ENCODE assay signal across 14 cellular contexts in genomic region chr6:33017694-33018353, GRCh38. TPM values are rescaled to one million over a fixed set of nuclear protein-coding genes. Genes with fewer than 3 reads are reported as not detected.
DNase-seq lines count a peak whose midpoint lies in the region; ATAC-seq and TF ChIP-seq lines count a peak whose summit lies in the region.
"Had no signal": no experiment of that assay in that cellular context is flagged by ENCODE, and none has a peak within 500 bp of the region (broad histone marks: within the 10 kb centered on the region; RNA-seq: fewer than 3 reads in every experiment).

No MANE protein-coding gene starts in this region.

- ATAC-seq in central memory CD8-positive, alpha-beta T cell (replicated peaks; ENCODE audit: extremely low read depth, poor library complexity, severe bottlenecking): no peak
- ATAC-seq in GM21390 (IDR thresholded peaks at IDR 0.05; ENCODE audit: unreplicated experiment): no peak
- ATAC-seq: sciatic nerve had no signal

- H3K4me3 ChIP-seq in BLaER1 treated with 17β-estradiol and CSF1 and Interleukin-3, amounts not matched to agents 10 nM and 100 nM: no peak overlapping the region
- no peak overlapping the region for H3K4me3 ChIP-seq in parathyroid adenoma (ENCODE audit: low read depth, low read length)

- DNase-seq in GM13977 (ENCODE audit: low spot score) (peak; percentile 9), NCI-H187 treated with DMSO at 0.1 percent for 48 hours (lab: John Stamatoyannopoulos, UW) (no peak), Calu3 (no peak), HuH-7.5 (ENCODE audit: low spot score) (no peak)
- DNase-seq in central memory CD8-positive, alpha-beta T cell (ENCODE audit: low spot score in 2 of 2): no peak
- DNase-seq: activated CD4-positive, alpha-beta T cell treated with anti-CD3 and anti-CD28 coated beads for 4 hours; endodermal cell; NCI-H446; SHP77 treated with DMSO at 0.1 percent for 48 hours had no signal

- CTCF ChIA-PET in Calu3 (lab: Charles Lee): interaction anchor here (1.5 to 2.3 kb wide), 5 partner anchors 58 to 155 kb away, joined by 3 to 8 read pairs (median 5); partner anchors contain the start of gene HLA-DPB1

- no peaks in the 10 kb centered on the region for H3K36me3 ChIP-seq in BLaER1 treated with 17β-estradiol and CSF1 and Interleukin-3, amounts not matched to agents 10 nM and 100 nM
- no peaks in the 10 kb centered on the region for H3K36me3 ChIP-seq in parathyroid adenoma (ENCODE audit: control insufficient read depth, insufficient read depth, low read length)

- no peaks in the 10 kb centered on the region for H3K27me3 ChIP-seq in BLaER1 treated with 17β-estradiol and CSF1 and Interleukin-3, amounts not matched to agents 10 nM and 100 nM
- no peaks in the 10 kb centered on the region for H3K27me3 ChIP-seq in parathyroid adenoma (ENCODE audit: control insufficient read depth, insufficient read depth, low read length)

- H3K27ac Mint-ChIP-seq in central memory CD8-positive, alpha-beta T cell (ENCODE audit: low read depth): peak overlapping the region; percentile 76
- H3K27ac Mint-ChIP-seq in Calu3 (ENCODE audit: unreplicated experiment): no peak overlapping the region
- H3K27ac Mint-ChIP-seq: endodermal cell had no signal

- no peaks in the 10 kb centered on the region for H4K20me1 ChIP-seq in BLaER1 treated with 17β-estradiol and CSF1 and Interleukin-3, amounts not matched to agents 10 nM and 100 nM

- intact Hi-C loops in Calu3 (cut with micrococcal nuclease; ENCODE audit: unreplicated experiment): no loop called here

- TF ChIP-seq CTCF in GM13977 (IDR thresholded peaks at IDR 0.05; ENCODE audit: extremely low read depth, insufficient read depth, missing control alignments) (no peak), parathyroid adenoma (IDR thresholded peaks at IDR 0.05) (no peak), Calu3 (IDR thresholded peaks at IDR 0.05; ENCODE audit: unreplicated experiment) (no peak)

- H3K79me2 ChIP-seq in parathyroid adenoma: no peaks in the 10 kb centered on the region

- H3K27me3 Mint-ChIP-seq in central memory CD8-positive, alpha-beta T cell: no peaks in the 10 kb centered on the region
- H3K27me3 Mint-ChIP-seq in Calu3 (ENCODE audit: unreplicated experiment): peaks cover 42% of the 10 kb centered on the region

- in situ Hi-C loops in GM13977 (cut with MboI; ENCODE audit: low pct_unique_long_range_greater_than_20kb, low sequenced_read_pairs, unreplicated experiment): no loop called here

- peaks cover 33% of the 10 kb centered on the region for H3K4me1 Mint-ChIP-seq in central memory CD8-positive, alpha-beta T cell
- peaks cover 37% of the 10 kb centered on the region for H3K4me1 Mint-ChIP-seq in Calu3 (ENCODE audit: low read depth, unreplicated experiment)

- peak overlapping the region; percentile 5 to 82 (median 72); a peak in 18 of 22 replicates for H3K27ac ChIP-seq in BLaER1 treated with 17β-estradiol and CSF1 and Interleukin-3, amounts not matched to agents 10 nM and 100 nM
- H3K27ac ChIP-seq in parathyroid adenoma: peak overlapping the region; percentile 70

- no peak overlapping the region for H2AFZ ChIP-seq in parathyroid adenoma

- peak overlapping the region; percentile 77 to 89 (median 83) for H3K4me2 ChIP-seq in BLaER1 treated with 17β-estradiol and CSF1 and Interleukin-3, amounts not matched to agents 10 nM and 100 nM
- no peak overlapping the region for H3K4me2 ChIP-seq in parathyroid adenoma (ENCODE audit: low read length)

- H3K9me3 Mint-ChIP-seq in central memory CD8-positive, alpha-beta T cell: no peaks in the 10 kb centered on the region
- no peaks in the 10 kb centered on the region for H3K9me3 Mint-ChIP-seq in Calu3 (ENCODE audit: low read depth, unreplicated experiment)
- H3K9me3 Mint-ChIP-seq: endodermal cell had no signal

- H3K36me3 Mint-ChIP-seq in central memory CD8-positive, alpha-beta T cell (ENCODE audit: insufficient read depth): no peaks in the 10 kb centered on the region
- no peaks in the 10 kb centered on the region for H3K36me3 Mint-ChIP-seq in Calu3 (ENCODE audit: insufficient read depth, unreplicated experiment)

- no TSS peak for BruUV-seq in Calu3 (replicated peaks; lab: Mats Ljungman, UMichigan)

- peaks cover 46 to 60% (median 52%) of the 10 kb centered on the region in 10 experiments for H3K4me1 ChIP-seq in BLaER1 treated with 17β-estradiol and CSF1 and Interleukin-3, amounts not matched to agents 10 nM and 100 nM
- no peaks in the 10 kb centered on the region for H3K4me1 ChIP-seq in parathyroid adenoma

- H3K4me3 Mint-ChIP-seq in central memory CD8-positive, alpha-beta T cell: peak overlapping the region; percentile 63
- no peak overlapping the region for H3K4me3 Mint-ChIP-seq in Calu3 (ENCODE audit: low read depth, unreplicated experiment)
- H3K4me3 Mint-ChIP-seq: endodermal cell had no signal

- no peaks in the 10 kb centered on the region for H3K9me3 ChIP-seq in BLaER1 treated with 17β-estradiol and CSF1 and Interleukin-3, amounts not matched to agents 10 nM and 100 nM (replicated peaks in 1 of 11)
- no peaks in the 10 kb centered on the region for H3K9me3 ChIP-seq in parathyroid adenoma (ENCODE audit: control insufficient read depth, low read length)

- H3K9ac ChIP-seq in BLaER1 treated with 17β-estradiol and CSF1 and Interleukin-3, amounts not matched to agents 10 nM and 100 nM: peak overlapping the region in 9 of 11 experiments; percentile 10 to 65 (median 36); a peak in 7 of 22 replicates
- H3K9ac ChIP-seq in parathyroid adenoma: no peak overlapping the region

RNA-seq across cellular contexts. Expression of gene HLA-DOA, which starts 8.4 kb away (rescaled TPM):
- 1.7 and 4.1 TPM in 2 replicates for total RNA-seq in Calu3 (2022)
- total RNA-seq: MCF 10A had no signal

RNA-seq across cellular contexts. Expression of gene BRD2, which starts 49.4 kb away (rescaled TPM):
- total RNA-seq in Calu3 (2022): 351 and 356 TPM in 2 replicates

RNA-seq across cellular contexts. Expression of gene HLA-DPA1, which starts 55.6 kb away (rescaled TPM):
- 29.2 and 46.4 TPM in 2 replicates for total RNA-seq in Calu3 (2022)
- total RNA-seq: MCF 10A had no signal

RNA-seq across cellular contexts. Expression of gene HLA-DPB1, which starts 58.0 kb away (rescaled TPM):
- 12.0 and 18.3 TPM in 2 replicates for total RNA-seq in Calu3 (2022)
- total RNA-seq: MCF 10A had no signal
